Comparison of ENCODE assay signal across 12 cellular contexts in genomic region chr5:169003721-169004481, GRCh38.
DNase-seq lines count a peak whose midpoint lies in the region; ATAC-seq and TF ChIP-seq lines count a peak whose summit lies in the region.
"Had no signal": no experiment of that assay in that cellular context is flagged by ENCODE, and none has a peak within 500 bp of the region (broad histone marks: within the 10 kb centered on the region; RNA-seq: fewer than 3 reads in every experiment).

No MANE protein-coding gene starts in this region.

- H3K79me2 ChIP-seq in SK-N-SH (ENCODE audit: insufficient read depth), result no peaks in the 10 kb centered on the region

- peak overlapping the region; percentile 50 for H3K4me2 ChIP-seq in SK-N-SH
- H3K4me2 ChIP-seq: BLaER1 treated with 17β-estradiol and CSF1 and Interleukin-3, amounts not matched to agents 10 nM and 100 nM had no signal

- peaks cover 3% of the 10 kb centered on the region for H3K27me3 Mint-ChIP-seq in activated T-helper 1 cell treated with anti-CD3 and anti-CD28 coated beads, Interleukin-12 subunit alpha, Interleukin-12 subunit beta, Interleukin-2, Interleukin-4 antibody, amounts not matched to agents 30 ng/mL and 10 ng/mL and 1 ng/mL, durations not matched to agents 14 hours and 24 hours and 36 hours (ENCODE audit: insufficient read depth)

- H3K9me2 ChIP-seq in SK-N-SH, result no peaks in the 10 kb centered on the region

- ATAC-seq in HG03520 (IDR thresholded peaks at IDR 0.05; ENCODE audit: unreplicated experiment), result no peak

- H3K9me3 ChIP-seq in SK-N-SH, result no peaks in the 10 kb centered on the region
- H3K9me3 ChIP-seq in ovary, result no peaks in the 10 kb centered on the region
- H3K9me3 ChIP-seq in effector memory CD4-positive, alpha-beta T cell (ENCODE audit: control insufficient read depth, low read length), result no peaks in the 10 kb centered on the region
- H3K9me3 ChIP-seq: BLaER1 treated with 17β-estradiol and CSF1 and Interleukin-3, amounts not matched to agents 10 nM and 100 nM; SJCRH30 had no signal

- CTCF ChIA-PET in BJ (lab: Yijun Ruan, JAX) (interaction anchor here (1.1 to 2.1 kb wide), 5 partner anchors 9 to 544 kb away, joined by 3 to 5 read pairs (median 3); no protein-coding TSS in a partner anchor), SK-N-SH (lab: Yijun Ruan, JAX) (interaction anchor here (0.9 to 3.9 kb wide), 23 partner anchors 10 to 564 kb away, joined by 3 to 26 read pairs (median 5); partner anchors contain the start of gene SLIT3)

- H3K4me3 ChIP-seq in BJ (ENCODE audit: low read depth, low read length) (no peak overlapping the region), SK-N-SH (ENCODE audit: low read depth in 2 of 2, low read length in 1 of 2) (0 out of 4 replicates have a peak overlapping the region, but pooled peaks of 1 of the 2 experiments have one; percentile 1), fibroblast of villous mesenchyme (ENCODE audit: low read depth, low read length) (no peak overlapping the region), ovary (no peak overlapping the region)
- H3K4me3 ChIP-seq in effector memory CD4-positive, alpha-beta T cell (ENCODE audit: insufficient read depth, low read depth, low read length, poor library complexity, severe bottlenecking), result no peak overlapping the region
- H3K4me3 ChIP-seq: BLaER1 treated with 17β-estradiol and CSF1 and Interleukin-3, amounts not matched to agents 10 nM and 100 nM; SJCRH30 had no signal

- intact Hi-C loops in ovary (cut with DNase I), result loop anchor here in 1 of 4 donors (2.0 kb wide), 1 partner anchor 299 kb away; no protein-coding TSS in a partner anchor
- intact Hi-C loops in activated T-helper 1 cell treated with anti-CD3 and anti-CD28 coated beads, Interleukin-12 subunit alpha, Interleukin-12 subunit beta, Interleukin-2, Interleukin-4 antibody, amounts not matched to agents 30 ng/mL and 10 ng/mL and 1 ng/mL, durations not matched to agents 14 hours and 24 hours and 36 hours (cut with micrococcal nuclease), result no loop called here

- POLR2A ChIA-PET in BJ (lab: Charles Lee) (no interaction called here), SK-N-SH (lab: Yijun Ruan, JAX) (interaction anchor here (1.3 to 1.7 kb wide), 2 partner anchors 96 to 145 kb away, joined by 4 read pairs; no protein-coding TSS in a partner anchor)

- H3F3A ChIP-seq in SK-N-SH (replicated peaks; ENCODE audit: insufficient read depth), result peaks cover 9% of the 10 kb centered on the region

- H3K36me3 Mint-ChIP-seq in activated T-helper 1 cell treated with anti-CD3 and anti-CD28 coated beads, Interleukin-12 subunit alpha, Interleukin-12 subunit beta, Interleukin-2, Interleukin-4 antibody, amounts not matched to agents 30 ng/mL and 10 ng/mL and 1 ng/mL, durations not matched to agents 14 hours and 24 hours and 36 hours (ENCODE audit: low read depth), result no peaks in the 10 kb centered on the region
- H3K36me3 Mint-ChIP-seq: activated naive CD8-positive, alpha-beta T cell treated with anti-CD3 and anti-CD28 coated beads for 36 hours had no signal

- DNase-seq in BJ (ENCODE audit: low read depth), result no peak
- DNase-seq in SK-N-SH, result peak; percentile 72
- DNase-seq in fibroblast of villous mesenchyme (ENCODE audit: low read depth), result no peak
- DNase-seq in ovary, result peak; percentile 49 to 74 (median 62)
- DNase-seq in effector memory CD4-positive, alpha-beta T cell, result no peak
- no peak for DNase-seq in activated T-helper 1 cell treated with anti-CD3 and anti-CD28 coated beads, Interleukin-12 subunit alpha, Interleukin-12 subunit beta, Interleukin-2, Interleukin-4 antibody, amounts not matched to agents 30 ng/mL and 10 ng/mL and 1 ng/mL, durations not matched to agents 14 hours and 24 hours and 36 hours (ENCODE audit: low spot score)
- no peak for DNase-seq in stimulated activated CD4-positive, alpha-beta T cell treated with anti-CD3 and anti-CD28 coated beads, Interleukin-2, amount 100 ng/mL, for 48 hours
- DNase-seq: activated CD4-positive, alpha-beta T cell treated with anti-CD3 and anti-CD28 coated beads, Interleukin-2, amount 50 U/mL, for 48 hours; activated naive CD8-positive, alpha-beta T cell treated with anti-CD3 and anti-CD28 coated beads for 36 hours; SJCRH30 had no signal

- H4K20me1 ChIP-seq in SK-N-SH (ENCODE audit: insufficient read depth), result no peaks in the 10 kb centered on the region

- TF ChIP-seq RAD21 in SK-N-SH (IDR thresholded peaks at IDR 0.05; ENCODE audit: low read length), result peak; percentile 78

- TF ChIP-seq EP300 in SK-N-SH (IDR thresholded peaks at IDR 0.05; ENCODE audit: borderline replicate concordance in 1 of 2, low read depth in 1 of 2, low read length in 1 of 2) (peak; percentile 10 to 75; a peak in 1 of 4 replicates), ovary (IDR thresholded peaks at IDR 0.05) (no peak)

- H3K9me3 Mint-ChIP-seq in activated T-helper 1 cell treated with anti-CD3 and anti-CD28 coated beads, Interleukin-12 subunit alpha, Interleukin-12 subunit beta, Interleukin-2, Interleukin-4 antibody, amounts not matched to agents 30 ng/mL and 10 ng/mL and 1 ng/mL, durations not matched to agents 14 hours and 24 hours and 36 hours, result no peaks in the 10 kb centered on the region
- H3K9me3 Mint-ChIP-seq: activated naive CD8-positive, alpha-beta T cell treated with anti-CD3 and anti-CD28 coated beads for 36 hours had no signal

- TF ChIP-seq POLR2A in ovary (IDR thresholded peaks at IDR 0.05), result no peak

- H3K4me1 Mint-ChIP-seq in activated T-helper 1 cell treated with anti-CD3 and anti-CD28 coated beads, Interleukin-12 subunit alpha, Interleukin-12 subunit beta, Interleukin-2, Interleukin-4 antibody, amounts not matched to agents 30 ng/mL and 10 ng/mL and 1 ng/mL, durations not matched to agents 14 hours and 24 hours and 36 hours (ENCODE audit: low read depth), result no peaks in the 10 kb centered on the region
- H3K4me1 Mint-ChIP-seq: activated naive CD8-positive, alpha-beta T cell treated with anti-CD3 and anti-CD28 coated beads for 36 hours had no signal

- H3K4me3 Mint-ChIP-seq in activated T-helper 1 cell treated with anti-CD3 and anti-CD28 coated beads, Interleukin-12 subunit alpha, Interleukin-12 subunit beta, Interleukin-2, Interleukin-4 antibody, amounts not matched to agents 30 ng/mL and 10 ng/mL and 1 ng/mL, durations not matched to agents 14 hours and 24 hours and 36 hours, result no peak overlapping the region
- H3K4me3 Mint-ChIP-seq: activated naive CD8-positive, alpha-beta T cell treated with anti-CD3 and anti-CD28 coated beads for 36 hours had no signal

- H3K27ac Mint-ChIP-seq in activated T-helper 1 cell treated with anti-CD3 and anti-CD28 coated beads, Interleukin-12 subunit alpha, Interleukin-12 subunit beta, Interleukin-2, Interleukin-4 antibody, amounts not matched to agents 30 ng/mL and 10 ng/mL and 1 ng/mL, durations not matched to agents 14 hours and 24 hours and 36 hours, result no peak overlapping the region
- H3K27ac Mint-ChIP-seq: activated naive CD8-positive, alpha-beta T cell treated with anti-CD3 and anti-CD28 coated beads for 36 hours had no signal

- H3K4me1 ChIP-seq in SK-N-SH (ENCODE audit: control insufficient read depth in 1 of 2, insufficient read depth in 2 of 2, low read depth in 1 of 2, low read length in 1 of 2) (peaks cover 23 to 53% of the 10 kb centered on the region in 2 experiments), ovary (ENCODE audit: insufficient read depth) (peaks cover 4% of the 10 kb centered on the region)
- no peaks in the 10 kb centered on the region for H3K4me1 ChIP-seq in effector memory CD4-positive, alpha-beta T cell (ENCODE audit: control insufficient read depth, insufficient read depth, low read length, poor library complexity, severe bottlenecking)
- H3K4me1 ChIP-seq: BLaER1 treated with 17β-estradiol and CSF1 and Interleukin-3, amounts not matched to agents 10 nM and 100 nM; SJCRH30 had no signal

- H3K9ac ChIP-seq in SK-N-SH, result no peak overlapping the region; the same call in 1 of the 2 replicates
- H3K9ac ChIP-seq: BLaER1 treated with 17β-estradiol and CSF1 and Interleukin-3, amounts not matched to agents 10 nM and 100 nM had no signal

- peak; percentile 50 for TF ChIP-seq CTCF in BJ (IDR thresholded peaks at IDR 0.05; ENCODE audit: insufficient read depth, low read depth, low read length)
- peak; percentile 57 for TF ChIP-seq CTCF in SK-N-SH (IDR thresholded peaks at IDR 0.05)
- TF ChIP-seq CTCF in fibroblast of villous mesenchyme (IDR thresholded peaks at IDR 0.05; ENCODE audit: insufficient read depth, low read depth, low read length), result peak; percentile 16
- TF ChIP-seq CTCF in ovary (IDR thresholded peaks at IDR 0.05), result peak; percentile 20 to 33 (median 26)

- H3K27me3 ChIP-seq in BJ (ENCODE audit: control insufficient read depth, insufficient read depth, low read length) (no peaks in the 10 kb centered on the region; the same call in 1 of the 2 replicates), SK-N-SH (ENCODE audit: insufficient read depth) (no peaks in the 10 kb centered on the region), ovary (no peaks in the 10 kb centered on the region)
- no peaks in the 10 kb centered on the region for H3K27me3 ChIP-seq in effector memory CD4-positive, alpha-beta T cell (replicated peaks; ENCODE audit: control insufficient read depth, insufficient read depth, low read length, poor library complexity, severe bottlenecking)
- H3K27me3 ChIP-seq: BLaER1 treated with 17β-estradiol and CSF1 and Interleukin-3, amounts not matched to agents 10 nM and 100 nM had no signal

- WGBS in SK-N-SH (ENCODE audit: low lambda C conversion rate), result 29% methylated on average over 9 of the region's 9 CpGs
- WGBS in ovary, 3 donors, result 10 to 16% (median 11%) methylated on average over 9 of the region's 9 CpGs

- H3K36me3 ChIP-seq in BJ (ENCODE audit: control insufficient read depth, insufficient read depth, low read length) (no peaks in the 10 kb centered on the region), SK-N-SH (replicated peaks in 1 of 2; ENCODE audit: control insufficient read depth in 1 of 2, insufficient read depth in 2 of 2, low read length in 1 of 2) (no peaks in the 10 kb centered on the region), ovary (no peaks in the 10 kb centered on the region)
- no peaks in the 10 kb centered on the region for H3K36me3 ChIP-seq in effector memory CD4-positive, alpha-beta T cell (ENCODE audit: control insufficient read depth, insufficient read depth, low read length)
- H3K36me3 ChIP-seq: BLaER1 treated with 17β-estradiol and CSF1 and Interleukin-3, amounts not matched to agents 10 nM and 100 nM; SJCRH30 had no signal

- no peak overlapping the region for H2AFZ ChIP-seq in SK-N-SH (ENCODE audit: low read depth)

- peak overlapping the region; percentile 86 to 98 for H3K27ac ChIP-seq in SK-N-SH (ENCODE audit: low read depth in 2 of 2, low read length in 1 of 2)
- peak overlapping the region in 1 of 2 donors; percentile 70 for H3K27ac ChIP-seq in ovary
- no peak overlapping the region for H3K27ac ChIP-seq in effector memory CD4-positive, alpha-beta T cell (ENCODE audit: insufficient read depth, low read length, poor library complexity, severe bottlenecking)
- H3K27ac ChIP-seq: BLaER1 treated with 17β-estradiol and CSF1 and Interleukin-3, amounts not matched to agents 10 nM and 100 nM; SJCRH30 had no signal

TF ChIP-seq in SK-N-SH, 30 proteins besides CTCF, POLR2A, EP300 and RAD21 (continues in another document):
- TF ChIP-seq SMC3 (IDR thresholded peaks at IDR 0.05; ENCODE audit: low read depth, low read length), result peak; percentile 29; the same call in 1 of the 2 replicates

Comparison
In these comparisons a context has a peak if more than half of its experiments do, and no peak if none do; other contexts are left out.
1. DNase-seq: peak in SK-N-SH (single experiment) and ovary (5 of 5); none in BJ (single experiment), fibroblast of villous mesenchyme (single experiment), effector memory CD4-positive, alpha-beta T cell (0 of 3), activated T-helper 1 cell treated with anti-CD3 and anti-CD28 coated beads, Interleukin-12 subunit alpha, Interleukin-12 subunit beta, Interleukin-2, Interleukin-4 antibody, amounts not matched to agents 30 ng/mL and 10 ng/mL and 1 ng/mL, durations not matched to agents 14 hours and 24 hours and 36 hours (single experiment) and stimulated activated CD4-positive, alpha-beta T cell treated with anti-CD3 and anti-CD28 coated beads, Interleukin-2, amount 100 ng/mL, for 48 hours (0 of 2).
2. Peak in every context shown above with its lines, with median percentiles within 50 percentile points of each other: CTCF ChIP-seq.